ENCODE assay signal across 20 cellular contexts in the genomic region with DNA sequence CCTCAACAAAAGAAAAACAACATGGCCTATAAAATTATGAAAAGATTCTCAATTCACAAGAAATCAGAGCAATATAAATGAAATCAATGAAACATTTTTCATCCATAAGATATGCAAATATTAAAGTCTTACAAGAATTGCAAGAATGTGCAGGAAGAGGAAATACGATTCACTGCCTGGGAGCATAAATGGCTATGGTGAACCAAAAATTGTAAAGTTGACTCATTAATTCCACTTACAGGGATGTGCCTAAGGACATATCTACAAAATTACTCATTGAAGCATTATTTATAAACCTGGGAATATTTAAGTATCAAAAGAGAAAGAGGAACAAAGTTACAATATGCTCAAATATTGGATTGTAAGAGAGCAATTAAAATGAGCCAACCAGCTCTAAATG. TPM values are rescaled to one million over a fixed set of nuclear protein-coding genes. Genes with fewer than 3 reads are reported as not detected.
DNase-seq lines count a peak whose midpoint lies in the region; ATAC-seq and TF ChIP-seq lines count a peak whose summit lies in the region.
"Had no signal": no experiment of that assay in that cellular context is flagged by ENCODE, and none has a peak within 500 bp of the region (broad histone marks: within the 10 kb centered on the region; RNA-seq: fewer than 3 reads in every experiment).

No MANE protein-coding gene starts in this region.

- no peak overlapping the region for H3K27ac ChIP-seq in mesendoderm (ENCODE audit: low read depth, low read length)
- H3K27ac ChIP-seq in gastrocnemius medialis = no peak overlapping the region
- H3K27ac ChIP-seq: right atrium auricular region had no signal

- H4K8ac ChIP-seq in mesendoderm (ENCODE audit: low read depth, low read length) = no peak overlapping the region

- no peak overlapping the region for H2AK5ac ChIP-seq in mesendoderm (ENCODE audit: low read length)

- H3K79me1 ChIP-seq in mesendoderm (ENCODE audit: low read length) = no peaks in the 10 kb centered on the region

- no peaks in the 10 kb centered on the region for H3K36me3 ChIP-seq in adipocyte (ENCODE audit: control insufficient read depth, insufficient read depth, low read length, severe bottlenecking)
- H3K36me3 ChIP-seq in mesendoderm (ENCODE audit: control insufficient read depth, insufficient read depth, low read length) = no peaks in the 10 kb centered on the region
- no peaks in the 10 kb centered on the region for H3K36me3 ChIP-seq in gastrocnemius medialis
- H3K36me3 ChIP-seq: right atrium auricular region had no signal

- H3K4me2 ChIP-seq in mesendoderm (ENCODE audit: low read length) = no peak overlapping the region

- H3K27me3 ChIP-seq in adipocyte (replicated peaks; ENCODE audit: control insufficient read depth, insufficient read depth, low read length) (no peaks in the 10 kb centered on the region), mesendoderm (ENCODE audit: insufficient read depth, low read length, poor library complexity) (no peaks in the 10 kb centered on the region), gastrocnemius medialis (no peaks in the 10 kb centered on the region)
- H3K27me3 ChIP-seq: right atrium auricular region had no signal

- no peak for TF ChIP-seq POLR2A in gastrocnemius medialis (IDR thresholded peaks at IDR 0.05)

- peak; percentile 69 for DNase-seq in AG10803 (ENCODE audit: low read depth)
- DNase-seq in HT1080 (ENCODE audit: low read depth) = peak; percentile 69
- peak; percentile 56 for DNase-seq in adipocyte (ENCODE audit: low read depth)
- DNase-seq in glomerular visceral epithelial cell (ENCODE audit: extremely low spot score) = peak; percentile 12
- no peak for DNase-seq in GM13977 (ENCODE audit: low spot score)
- DNase-seq in NCI-H1105 (lab: John Stamatoyannopoulos, UW) = no peak
- no peak for DNase-seq in mesendoderm
- DNase-seq in gastrocnemius medialis = no peak
- DNase-seq: activated T-cell treated with anti-CD3 and anti-CD28 coated beads, Interleukin-2, amount 50 U/mL, for 4 hours; anterior cingulate cortex; C1 segment of cervical spinal cord; effector CD4-positive, alpha-beta T cell; head of caudate nucleus; MV-4-11; stimulated activated CD4-positive, alpha-beta T cell treated with anti-CD3 and anti-CD28 coated beads, Interleukin-4, amount 100 ng/mL, for 24 hours had no signal

- no peak overlapping the region for H3K23ac ChIP-seq in mesendoderm (ENCODE audit: low read length)

- H3K4me3 ChIP-seq in AG10803 (ENCODE audit: low read length) (no peak overlapping the region), adipocyte (ENCODE audit: low read length) (peak overlapping the region; percentile 7), mesendoderm (ENCODE audit: low read length) (no peak overlapping the region), gastrocnemius medialis (no peak overlapping the region)
- H3K4me3 ChIP-seq: right atrium auricular region had no signal

- no peaks in the 10 kb centered on the region for H3K79me2 ChIP-seq in mesendoderm (ENCODE audit: control insufficient read depth, insufficient read depth, low read length)

- no peak overlapping the region for H2BK120ac ChIP-seq in mesendoderm (ENCODE audit: low read depth, low read length)

- in situ Hi-C loops in GM13977 (cut with MboI; ENCODE audit: low pct_unique_long_range_greater_than_20kb, low sequenced_read_pairs, unreplicated experiment) (no loop called here), gastrocnemius medialis (cut with MboI; ENCODE audit: low sequenced_read_pairs in 4 of 4) (no loop called here)

- no peak overlapping the region for H2BK15ac ChIP-seq in mesendoderm (replicated peaks; ENCODE audit: low read depth)

- no peak overlapping the region for H3K18ac ChIP-seq in mesendoderm (ENCODE audit: low read length)

- ATAC-seq in gastrocnemius medialis = no peak
- ATAC-seq: activated T-cell treated with anti-CD3 and anti-CD28 coated beads, Interleukin-2, amount 50 U/mL, for 4 hours; naive thymus-derived CD8-positive, alpha-beta T cell; stimulated activated effector memory CD8-positive, alpha-beta T cell treated with anti-CD3 and anti-CD28 coated beads, Interleukin-12 subunit alpha, Interleukin-12 subunit beta, amount 100 ng/mL, for 72 hours had no signal

- no peaks in the 10 kb centered on the region for H3K9me3 ChIP-seq in adipocyte (ENCODE audit: control insufficient read depth, low read length)
- H3K9me3 ChIP-seq in gastrocnemius medialis = no peaks in the 10 kb centered on the region
- H3K9me3 ChIP-seq: right atrium auricular region had no signal

- H4K5ac ChIP-seq in mesendoderm (ENCODE audit: low read length) = no peak overlapping the region

- no CpG with 5 or more reads among the region's 1 CpG for WGBS in mesendoderm (ENCODE audit: extremely low coverage, insufficient coverage, low lambda C conversion rate)

- H3K9ac ChIP-seq in adipocyte (ENCODE audit: low read length) = peak overlapping the region; percentile 17
- no peak overlapping the region for H3K9ac ChIP-seq in mesendoderm (ENCODE audit: low read length)

- H3K56ac ChIP-seq in mesendoderm (ENCODE audit: low read length) = no peak overlapping the region

- no peak overlapping the region for H2BK5ac ChIP-seq in mesendoderm (ENCODE audit: low read length)

- H3K4me1 ChIP-seq in adipocyte (ENCODE audit: control insufficient read depth, insufficient read depth, low read length) = peaks cover 5% of the 10 kb centered on the region
- no peaks in the 10 kb centered on the region for H3K4me1 ChIP-seq in mesendoderm (ENCODE audit: control insufficient read depth, low read depth, low read length)
- H3K4me1 ChIP-seq in gastrocnemius medialis = no peaks in the 10 kb centered on the region
- H3K4me1 ChIP-seq: right atrium auricular region had no signal

- no peak overlapping the region for H3K4ac ChIP-seq in mesendoderm (ENCODE audit: low read depth, low read length)

- TF ChIP-seq CTCF in AG10803 (conservative IDR thresholded peaks at IDR 0.05; ENCODE audit: low read length) (no peak), GM13977 (IDR thresholded peaks at IDR 0.05; ENCODE audit: extremely low read depth, insufficient read depth, missing control alignments) (no peak), gastrocnemius medialis (IDR thresholded peaks at IDR 0.05 in 4 of 5, conservative IDR thresholded peaks at IDR 0.05 in 1 of 5) (no peak)

- intact Hi-C loops in gastrocnemius medialis (cut with DNase I; ENCODE audit: low total_unique reads) = no loop called here

RNA-seq across cellular contexts. Expression of gene NIPSNAP3A, which starts 6.9 kb away (rescaled TPM):
- 20.7 and 22.6 TPM in 2 replicates for total RNA-seq in HT1080 (2014; rRNA removed; shearing (Covaris generic))
- polyA plus RNA-seq in HT1080 (2015; cell fraction: cytosol; rRNA removed) = 30.5 and 35.3 TPM in 2 replicates
- polyA plus RNA-seq in HT1080 (2015; cell fraction: nucleus; rRNA removed) = 46.6 and 54.7 TPM in 2 replicates
- polyA plus RNA-seq in mesendoderm (2013, experiment 1 of 2) = 6.6 TPM
- polyA plus RNA-seq in mesendoderm (2013, experiment 2 of 2) = 7.1 TPM
- 10 to 100 TPM in 1 of 4 donors, 1 to 10 TPM in 3; 5.9 to 17.2 (median 6.9) TPM for total RNA-seq in gastrocnemius medialis

RNA-seq across cellular contexts. Expression of gene NIPSNAP3B, which starts 23.3 kb away (rescaled TPM):
- total RNA-seq in HT1080 (2014; rRNA removed; shearing (Covaris generic)) = 0.19 TPM in 1 of 2 replicates, not detected in the other
- 0.14 and 0.58 TPM in 2 replicates for polyA plus RNA-seq in HT1080 (2015; cell fraction: cytosol; rRNA removed)
- 0.83 and 0.84 TPM in 2 replicates for polyA plus RNA-seq in HT1080 (2015; cell fraction: nucleus; rRNA removed)
- 0.11 TPM for polyA plus RNA-seq in mesendoderm (2013, experiment 1 of 2)
- polyA plus RNA-seq in mesendoderm (2013, experiment 2 of 2) = 0.08 TPM
- 10 to 100 TPM in 3 of 4 donors, 1 to 10 TPM in 1; 1.9 to 19.1 (median 13.9) TPM for total RNA-seq in gastrocnemius medialis
- total RNA-seq: HT-29 had no signal

RNA-seq across cellular contexts. Expression of gene OR13D1, which starts 46.3 kb away (rescaled TPM):
- total RNA-seq in HT1080 (2014; rRNA removed; shearing (Covaris generic)) = not detected in 2 replicates
- polyA plus RNA-seq in HT1080 (2015; cell fraction: cytosol; rRNA removed) = not detected in 2 replicates
- polyA plus RNA-seq in HT1080 (2015; cell fraction: nucleus; rRNA removed) = not detected in 2 replicates
- not detected for polyA plus RNA-seq in mesendoderm (2013, experiment 1 of 2)
- polyA plus RNA-seq in mesendoderm (2013, experiment 2 of 2) = not detected
- total RNA-seq in gastrocnemius medialis = not detected
- total RNA-seq: activated T-cell treated with anti-CD3 and anti-CD28 coated beads, Interleukin-2, amount 50 U/mL, for 4 hours; HT-29; naive thymus-derived CD8-positive, alpha-beta T cell; right atrium auricular region; urinary bladder had no signal
- polyA plus RNA-seq: naive thymus-derived CD8-positive, alpha-beta T cell; urinary bladder had no signal

Comparison
In these comparisons a context has a peak if more than half of its experiments do, and no peak if none do; other contexts are left out.
1. DNase-seq: peak in AG10803 (single experiment), HT1080 (single experiment), adipocyte (single experiment) and glomerular visceral epithelial cell (single experiment); none in GM13977 (single experiment), NCI-H1105 (single experiment), mesendoderm (single experiment) and gastrocnemius medialis (0 of 2).